ENCODE assay signal across 22 cellular contexts in the genomic region with DNA sequence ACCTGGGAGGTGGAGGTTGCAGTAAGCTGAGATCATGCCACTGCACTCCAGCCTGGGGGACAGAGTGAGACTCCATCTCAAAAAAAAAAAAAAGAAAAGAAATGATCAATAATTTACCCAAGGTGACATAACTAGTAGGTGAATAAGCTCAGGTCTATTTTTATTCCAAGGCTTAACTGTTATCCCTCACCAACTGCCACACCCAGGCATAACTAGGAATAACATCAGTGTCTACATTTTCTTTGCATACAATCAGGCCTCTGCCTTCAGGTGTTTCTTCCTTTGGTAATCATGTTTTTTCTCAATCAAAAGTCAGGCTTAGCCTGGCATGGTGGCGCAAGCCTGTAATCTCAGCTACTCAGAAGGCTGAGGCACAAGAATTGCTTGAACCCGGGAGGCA. TPM values are rescaled to one million over a fixed set of nuclear protein-coding genes. Genes with fewer than 3 reads are reported as not detected.
DNase-seq lines count a peak whose midpoint lies in the region; ATAC-seq, FAIRE-seq and TF ChIP-seq lines count a peak whose summit lies in the region.
"Had no signal": no experiment of that assay in that cellular context is flagged by ENCODE, and none has a peak within 500 bp of the region (broad histone marks: within the 10 kb centered on the region; RNA-seq: fewer than 3 reads in every experiment).

No MANE protein-coding gene starts in this region.

- H2AFZ ChIP-seq in hepatocyte: no peak overlapping the region
- H2AFZ ChIP-seq: GM23248 had no signal

- DNase-seq in bronchial epithelial cell (ENCODE audit: low read depth) (peak; percentile 30), neural crest cell (ENCODE audit: low read depth, low spot score) (no peak), hepatocyte (ENCODE audit: low spot score) (no peak), GDM1 (lab: John Stamatoyannopoulos, UW) (no peak)
- no peak for DNase-seq in effector CD8-positive, alpha-beta T cell (lab: John Stamatoyannopoulos, UW)
- no peak for DNase-seq in activated T-cell treated with anti-CD3 and anti-CD28 coated beads, Interleukin-2, amount 50 U/mL, for 1 hour
- DNase-seq: ACHN; BE2C; C1 segment of cervical spinal cord; Caco-2; CD4-positive, alpha-beta T cell; GM23248; IMR-90 had no signal

- peaks cover 3% of the 10 kb centered on the region for H3K4me1 ChIP-seq in hepatocyte (ENCODE audit: insufficient read depth)
- H3K4me1 ChIP-seq: BE2C, Caco-2, HAP-1 had no signal

- H4K20me1 ChIP-seq in hepatocyte (ENCODE audit: insufficient read depth, poor library complexity, severe bottlenecking): no peaks in the 10 kb centered on the region

- no peak overlapping the region for H3K4me3 Mint-ChIP-seq in neural crest cell
- H3K4me3 Mint-ChIP-seq: CD4-positive, alpha-beta T cell had no signal

- no peaks in the 10 kb centered on the region for H3K9me3 Mint-ChIP-seq in neural crest cell
- H3K9me3 Mint-ChIP-seq: CD4-positive, alpha-beta T cell had no signal

- H3K27me3 Mint-ChIP-seq in neural crest cell (ENCODE audit: low read depth): no peaks in the 10 kb centered on the region
- H3K27me3 Mint-ChIP-seq: CD4-positive, alpha-beta T cell had no signal

- no peaks in the 10 kb centered on the region for H3K36me3 Mint-ChIP-seq in neural crest cell (ENCODE audit: low read depth)

- H3K9me2 ChIP-seq in hepatocyte (replicated peaks; ENCODE audit: insufficient read depth): no peaks in the 10 kb centered on the region

- FAIRE-seq in bronchial epithelial cell (lab: Jason Lieb, UNC): no peak
- FAIRE-seq: A204.1, D721Med, G401.6, GM12892, GM18507, HTR-8/SVneo had no signal

- H3K27ac Mint-ChIP-seq in neural crest cell (ENCODE audit: unreplicated experiment): peak overlapping the region; percentile 57
- H3K27ac Mint-ChIP-seq: CD4-positive, alpha-beta T cell had no signal

- H3K36me3 ChIP-seq in bronchial epithelial cell (ENCODE audit: control insufficient read depth, insufficient read depth, low read length) (no peaks in the 10 kb centered on the region), hepatocyte (replicated peaks; ENCODE audit: insufficient read depth, low read depth) (no peaks in the 10 kb centered on the region)
- H3K36me3 ChIP-seq: BE2C, HAP-1 had no signal

- H3K4me3 ChIP-seq in bronchial epithelial cell (ENCODE audit: low read depth, low read length): no peak overlapping the region
- no peak overlapping the region for H3K4me3 ChIP-seq in hepatocyte
- H3K4me3 ChIP-seq: GM23248, HAP-1 had no signal

- 100% methylated on average over 2 of the region's 2 CpGs for WGBS in hepatocyte (ENCODE audit: low lambda C conversion rate, missing lambda C conversion rate)

- no peak overlapping the region for H3K27ac ChIP-seq in hepatocyte
- H3K27ac ChIP-seq: GM23248, HL-60 had no signal

- H3K4me1 Mint-ChIP-seq in neural crest cell: no peaks in the 10 kb centered on the region

- no peaks in the 10 kb centered on the region for H3K27me3 ChIP-seq in bronchial epithelial cell (ENCODE audit: control insufficient read depth, insufficient read depth, low read length)
- no peaks in the 10 kb centered on the region for H3K27me3 ChIP-seq in hepatocyte
- H3K27me3 ChIP-seq: BE2C had no signal

- no peaks in the 10 kb centered on the region for H3K9me3 ChIP-seq in hepatocyte (ENCODE audit: low read depth)
- H3K9me3 ChIP-seq: BE2C, Caco-2, HAP-1 had no signal

- no peak overlapping the region for H3K4me2 ChIP-seq in hepatocyte

- TF ChIP-seq CTCF in bronchial epithelial cell (IDR thresholded peaks at IDR 0.05; ENCODE audit: insufficient read depth, low read length, severe bottlenecking) (no peak), neural crest cell (conservative IDR thresholded peaks at IDR 0.05) (no peak), hepatocyte (IDR thresholded peaks at IDR 0.05; ENCODE audit: poor library complexity) (no peak)

- peaks cover 2% of the 10 kb centered on the region for H3K79me2 ChIP-seq in hepatocyte

- peak; percentile 80 for ATAC-seq in esophagus mucosa

RNA-seq across cellular contexts. Expression of gene CPEB3, which starts 26.6 kb away (rescaled TPM):
- total RNA-seq in bronchial epithelial cell (2.4 and 3.3 TPM in 2 replicates), esophagus mucosa (5.1 TPM), neural crest cell (1.4 and 1.6 TPM in 2 replicates), hepatocyte (4.1 and 4.9 TPM in 2 replicates)
- polyA plus RNA-seq in hepatocyte: 3.8 and 4.0 TPM in 2 replicates

RNA-seq across cellular contexts. Expression of gene MARCHF5, which starts 26.7 kb away (rescaled TPM):
- 23.2 and 26.8 TPM in 2 replicates for total RNA-seq in bronchial epithelial cell
- total RNA-seq in esophagus mucosa: 42.9 TPM
- total RNA-seq in neural crest cell: 56.2 and 56.3 TPM in 2 replicates
- 35.8 and 36.4 TPM in 2 replicates for total RNA-seq in hepatocyte
- polyA plus RNA-seq in hepatocyte: 62.2 and 62.5 TPM in 2 replicates
